In genomic region chr6:127547215-127547614, GRCh38 we compare ENCODE assay signal across 9 cellular contexts. TPM values are rescaled to one million over a fixed set of nuclear protein-coding genes. Genes with fewer than 3 reads are reported as not detected.
DNase-seq lines count a peak whose midpoint lies in the region; ATAC-seq, FAIRE-seq and TF ChIP-seq lines count a peak whose summit lies in the region.
"Had no signal": no experiment of that assay in that cellular context is flagged by ENCODE, and none has a peak within 500 bp of the region (broad histone marks: within the 10 kb centered on the region; RNA-seq: fewer than 3 reads in every experiment).

No MANE protein-coding gene starts in this region.

- H3K9ac ChIP-seq in GM23248 = no peak overlapping the region
- H3K9ac ChIP-seq in keratinocyte (ENCODE audit: control insufficient read depth, extremely low read depth, insufficient read depth, low read length) = no peak overlapping the region

- H3K9me3 ChIP-seq in GM23248 (ENCODE audit: low read depth) (no peaks in the 10 kb centered on the region), keratinocyte (ENCODE audit: control insufficient read depth, low read depth, low read length) (no peaks in the 10 kb centered on the region)

- H3K4me2 ChIP-seq in GM23248 (ENCODE audit: unreplicated experiment) (no peak overlapping the region), keratinocyte (ENCODE audit: control insufficient read depth, extremely low read depth, insufficient read depth, low read depth, low read length) (no peak overlapping the region)

- no peaks in the 10 kb centered on the region for H3K36me3 ChIP-seq in GM23248 (ENCODE audit: low read depth)
- H3K36me3 ChIP-seq in keratinocyte (ENCODE audit: control insufficient read depth in 2 of 2, extremely low read depth in 1 of 2, insufficient read depth in 2 of 2, low read length in 2 of 2) = no peaks in the 10 kb centered on the region

- H3F3A ChIP-seq in GM23248 (ENCODE audit: insufficient read depth) = no peaks in the 10 kb centered on the region

- dilution Hi-C loops in keratinocyte (cut with MboI; ENCODE audit: extremely low pct_ligation_motif_present, low sequenced_read_pairs) = no loop called here

- H3K27me3 ChIP-seq in GM23248 (replicated peaks; ENCODE audit: insufficient read depth) = no peaks in the 10 kb centered on the region
- no peaks in the 10 kb centered on the region for H3K27me3 ChIP-seq in keratinocyte (ENCODE audit: control insufficient read depth, extremely low read depth, insufficient read depth, low read length)

- H3K4me1 ChIP-seq in GM23248 (ENCODE audit: insufficient read depth) (peaks cover 12% of the 10 kb centered on the region), keratinocyte (ENCODE audit: control insufficient read depth, extremely low read depth, insufficient read depth, low read length) (no peaks in the 10 kb centered on the region)

- H3K79me2 ChIP-seq in GM23248 (ENCODE audit: insufficient read depth) = no peaks in the 10 kb centered on the region
- no peaks in the 10 kb centered on the region for H3K79me2 ChIP-seq in keratinocyte (ENCODE audit: control insufficient read depth, insufficient read depth, low read length)

- FAIRE-seq in keratinocyte (lab: Jason Lieb, UNC) = no peak

- H3K27ac ChIP-seq in GM23248 = no peak overlapping the region
- no peak overlapping the region for H3K27ac ChIP-seq in keratinocyte (ENCODE audit: control insufficient read depth, insufficient read depth, low read length)

- H4K20me1 ChIP-seq in GM23248 (ENCODE audit: insufficient read depth) = no peaks in the 10 kb centered on the region
- H4K20me1 ChIP-seq in keratinocyte (ENCODE audit: control insufficient read depth, extremely low read depth, insufficient read depth, low read length) = no peaks in the 10 kb centered on the region

- H3K9me1 ChIP-seq in keratinocyte (ENCODE audit: control insufficient read depth, extremely low read depth, insufficient read depth, low read length) = no peaks in the 10 kb centered on the region

- no peaks in the 10 kb centered on the region for H3K9me2 ChIP-seq in GM23248 (ENCODE audit: insufficient read depth)

- TF ChIP-seq CTCF in keratinocyte (optimal IDR thresholded peaks at IDR 0.05 in 1 of 3, IDR thresholded peaks at IDR 0.05 in 1 of 3, conservative IDR thresholded peaks at IDR 0.05 in 1 of 3; ENCODE audit: extremely low read depth in 1 of 3, insufficient read depth in 2 of 3, low read length in 3 of 3) = peak; percentile 23 to 42 (median 39)

- DNase-seq in COLO668 (lab: John Stamatoyannopoulos, UW; ENCODE audit: unreplicated experiment) (peak; percentile 4), GM23248 (peak; percentile 40), T-helper 9 cell (peak; percentile 3), keratinocyte (ENCODE audit: low read depth, low spot score) (no peak), midbrain (lab: John Stamatoyannopoulos, UW) (no peak), Right ventricle myocardium superior (no peak), A172 (ENCODE audit: low spot score) (no peak)
- DNase-seq: NCI-H2029 treated with DMSO at 0.1 percent for 48 hours had no signal

- WGBS in GM23248 (ENCODE audit: low coverage in 1 of 2, low lambda C conversion rate in 2 of 2, missing lambda C conversion rate in 2 of 2), 2 experiments = 57 to 74% methylated on average over 1 of the region's 1 CpG

- no peak for ATAC-seq in Right ventricle myocardium superior (ENCODE audit: poor library complexity)
- ATAC-seq in GM21367 (IDR thresholded peaks at IDR 0.05; ENCODE audit: unreplicated experiment) = no peak

- H3K4me3 ChIP-seq in GM23248 (no peak overlapping the region), keratinocyte (ENCODE audit: control insufficient read depth in 2 of 3, extremely low read depth in 1 of 3, insufficient read depth in 2 of 3, low read depth in 1 of 3, low read length in 3 of 3) (no peak overlapping the region)

- intact Hi-C loops in Right ventricle myocardium superior (cut with DNase I) = loop anchor here (10.0 kb wide), 1 partner anchor 242 kb away; no protein-coding TSS in a partner anchor

- in situ Hi-C loops in GM23248 (cut with MboI) = loop anchor here (10.0 kb wide), 1 partner anchor 242 kb away; no protein-coding TSS in a partner anchor

- H2AFZ ChIP-seq in GM23248 (no peak overlapping the region), keratinocyte (ENCODE audit: control insufficient read depth, low read length) (no peak overlapping the region)

RNA-seq across cellular contexts. Expression of gene C6orf58, which starts 29.8 kb away (rescaled TPM):
- total RNA-seq in GM23248 (2014; rRNA removed; shearing (Covaris generic)) = not detected in 2 replicates
- polyA plus RNA-seq in GM23248 (2016; fragmentation: Nextera tagmentation; extraction: Ambion mirVana) = not detected in 2 replicates
- 0.06 to 0.10 TPM in 2 of 3 replicates, not detected in the other for polyA plus RNA-seq in keratinocyte
- polyA plus RNA-seq in keratinocyte (2011; ENCODE audit: low read depth) = not detected
- polyA plus RNA-seq in keratinocyte (2011; cell fraction: cytosol; rRNA removed) = 0.06 TPM in 1 of 2 replicates, not detected in the other
- polyA plus RNA-seq in keratinocyte (2011; cell fraction: nucleus; rRNA removed) = not detected in 2 replicates
- 0.18 TPM in 1 of 2 replicates, not detected in the other for polyA plus RNA-seq in keratinocyte (2012; ENCODE audit: low replicate concordance)
- polyA minus RNA-seq in keratinocyte = not detected in 3 replicates
- polyA minus RNA-seq in keratinocyte (2011; cell fraction: cytosol; rRNA and poly(A)+ RNA removed) = not detected
- polyA minus RNA-seq in keratinocyte (2011; cell fraction: nucleus; rRNA and poly(A)+ RNA removed) = not detected in 2 replicates
- not detected for total RNA-seq in Right ventricle myocardium superior
- 0.21 and 0.24 TPM in 2 replicates for total RNA-seq in A172 (2014; rRNA removed; shearing (Covaris generic))

Comparison
In these comparisons a context has a peak if more than half of its experiments do, and no peak if none do; other contexts are left out.
1. DNase-seq: peak in COLO668 (single experiment), GM23248 (single experiment) and T-helper 9 cell (single experiment); none in keratinocyte (single experiment), midbrain (single experiment), Right ventricle myocardium superior (single experiment) and A172 (single experiment).